Comparison of ENCODE assay signal across 24 cellular contexts in the genomic region with DNA sequence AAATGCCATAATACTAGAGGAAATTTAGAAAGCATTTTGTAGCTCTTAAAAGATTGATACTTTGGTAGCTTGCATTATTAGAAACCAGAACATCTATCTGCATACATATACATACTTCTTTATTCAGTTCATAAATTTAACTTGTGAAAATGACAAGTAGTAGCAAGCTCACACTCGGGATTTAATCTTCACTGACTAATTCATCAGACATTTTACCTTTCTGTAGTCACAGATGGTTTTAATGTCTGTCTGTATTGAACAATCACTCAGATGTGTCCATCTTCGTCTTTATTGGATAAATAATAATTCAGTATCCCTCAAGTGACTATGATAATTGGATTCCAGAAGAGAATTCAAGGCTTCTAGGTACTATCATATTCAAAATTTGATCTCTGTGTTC.
"Had no signal": no experiment of that assay in that cellular context is flagged by ENCODE, and none has a peak within 500 bp of the region (broad histone marks: within the 10 kb centered on the region; RNA-seq: fewer than 3 reads in every experiment).

No MANE protein-coding gene starts in this region.

- FAIRE-seq: HepG2 had no signal

- H3K9ac ChIP-seq: SK-N-SH had no signal

- ATAC-seq: HepG2, Panc1, PC-3 had no signal

- H3K4me2 ChIP-seq: SK-N-SH had no signal

- H3K9me3 ChIP-seq: MG63 had no signal

- H3K36me3 ChIP-seq: MG63 had no signal

- DNase-seq: IMR-90; Karpas-422; KG1; MG63; NCI-H1092; NCI-H1105 treated with DMSO at 0.1 percent for 48 hours; NCI-H1417 treated with DMSO at 0.1 percent for 48 hours; NCI-H187; NCI-H2029; NCI-H2081 treated with DMSO at 0.1 percent for 48 hours; NCI-H2171; NCI-H226; NCI-H446; NCI-H524 treated with DMSO at 0.1 percent for 48 hours; NCI-H69; NCI-H774; NK-92 treated with Interleukin-12 subunit alpha and Interleukin-12 subunit beta, amount 100 ng/mL, for 24 hours; PC-3; SHP77; SK-N-SH; SW 1271 had no signal

- H3K27ac ChIP-seq: RWPE1 had no signal

- H3K27me3 ChIP-seq: MG63 had no signal

- H3K4me3 ChIP-seq: MG63 had no signal
